8 cellular contexts compared by ENCODE assay signal in the genomic region with DNA sequence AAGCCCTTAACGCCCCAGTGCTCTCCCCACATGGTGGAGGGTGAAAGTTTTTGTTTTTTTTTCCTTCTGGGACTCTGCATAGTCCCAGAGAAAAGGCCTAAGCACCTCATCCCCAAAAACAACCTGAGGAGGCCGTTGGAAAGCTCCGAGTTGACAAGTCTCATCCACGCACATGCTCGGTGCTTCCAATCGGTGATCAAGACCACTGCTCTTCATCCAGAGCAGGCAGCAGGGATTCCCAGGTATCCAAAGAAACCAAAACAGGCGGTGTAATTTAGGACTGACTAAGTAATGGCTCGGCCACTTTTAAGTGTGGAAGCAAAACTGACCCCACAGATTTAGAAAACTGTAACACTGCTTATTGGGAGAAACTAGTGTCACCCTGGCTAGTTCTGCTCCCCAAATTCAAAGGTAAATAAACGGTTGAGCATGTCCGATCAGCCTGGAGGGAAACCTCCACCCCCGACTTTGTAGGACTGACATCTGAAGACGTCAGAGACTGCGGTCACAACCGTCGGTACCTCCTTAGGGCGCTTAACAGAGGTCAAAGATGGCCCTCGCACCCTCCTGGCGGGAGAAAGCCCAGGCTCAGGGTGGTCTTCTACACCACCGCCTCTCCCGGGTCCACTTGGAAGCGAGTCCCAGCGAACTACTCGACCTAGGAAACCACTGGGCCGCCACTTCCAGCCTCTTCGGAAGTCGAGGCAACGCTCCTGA. TPM values are rescaled to one million over a fixed set of nuclear protein-coding genes. Genes with fewer than 3 reads are reported as not detected.
A peak's percentile ranks its signal among the peaks of the same experiment; 100 is the strongest.
DNase-seq lines count a peak whose midpoint lies in the region; ATAC-seq and TF ChIP-seq lines count a peak whose summit lies in the region.

No MANE protein-coding gene starts in this region.

- peak overlapping the region; percentile 89 to 98 (median 95) for H3K4me2 ChIP-seq in BLaER1 treated with 17β-estradiol and CSF1 and Interleukin-3, amounts not matched to agents 10 nM and 100 nM
- peak overlapping the region; percentile 94 for H3K4me2 ChIP-seq in GM23338

- ATAC-seq in GM23338, result peak; percentile 5
- ATAC-seq in stimulated activated naive B cell treated with anti-CD40 and anti-IgM and Interleukin-4, amounts not matched to agents 10 μg/mL and 1 μg/mL and 100 μg/mL, for 72 hours (replicated peaks), result peak; percentile 21 to 38
- no peak for ATAC-seq in HG03520 (IDR thresholded peaks at IDR 0.05; ENCODE audit: unreplicated experiment)
- ATAC-seq in HG02763 (IDR thresholded peaks at IDR 0.05; ENCODE audit: unreplicated experiment), result no peak
- ATAC-seq in HG02678 (IDR thresholded peaks at IDR 0.05; ENCODE audit: unreplicated experiment), result no peak

- no peak for DNase-seq in GM23338 (ENCODE audit: low spot score)
- no peak for DNase-seq in WERI-Rb-1
- no peak for DNase-seq in iPS DF 6.9 (ENCODE audit: low read depth, low spot score)
- no peak for DNase-seq in stimulated activated naive B cell treated with anti-CD40 and anti-IgM and Interleukin-4, amounts not matched to agents 10 μg/mL and 1 μg/mL and 100 μg/mL, for 72 hours

- H2AFZ ChIP-seq in GM23338, result peak overlapping the region; percentile 96

- peak overlapping the region; percentile 56 to 73 (median 67) for H3K4me3 ChIP-seq in BLaER1 treated with 17β-estradiol and CSF1 and Interleukin-3, amounts not matched to agents 10 nM and 100 nM
- peak overlapping the region; percentile 82 for H3K4me3 ChIP-seq in GM23338
- peak overlapping the region; percentile 70 for H3K4me3 ChIP-seq in WERI-Rb-1 (ENCODE audit: low read depth, low read length)
- H3K4me3 ChIP-seq in iPS DF 6.9 (ENCODE audit: low read length), result peak overlapping the region; percentile 53; the same call in 1 of the 2 replicates

- TF ChIP-seq CTCF in GM23338 (conservative IDR thresholded peaks at IDR 0.05; ENCODE audit: low read depth in 2 of 2) (no peak), WERI-Rb-1 (IDR thresholded peaks at IDR 0.05; ENCODE audit: low read depth, low read length) (no peak)

- H3K27ac Mint-ChIP-seq in GM23338, result peak overlapping the region; percentile 18; the same call in 1 of the 2 replicates
- H3K27ac Mint-ChIP-seq in stimulated activated naive B cell treated with anti-CD40 and anti-IgM and Interleukin-4, amounts not matched to agents 10 μg/mL and 1 μg/mL and 100 μg/mL, for 72 hours, result peak overlapping the region; percentile 99

- WGBS in iPS DF 6.9 (ENCODE audit: insufficient coverage, insufficient read length), result no CpG with 5 or more reads among the region's 27 CpGs

- peaks cover 0 to 43% (median 21%) of the 10 kb centered on the region in 11 experiments; a peak in 12 of 22 replicates for H4K20me1 ChIP-seq in BLaER1 treated with 17β-estradiol and CSF1 and Interleukin-3, amounts not matched to agents 10 nM and 100 nM
- no peaks in the 10 kb centered on the region for H4K20me1 ChIP-seq in GM23338 (replicated peaks; ENCODE audit: insufficient read depth)

- peaks cover 25% of the 10 kb centered on the region for H3K27me3 Mint-ChIP-seq in GM23338 (ENCODE audit: insufficient read depth, low read depth, poor library complexity)
- no peaks in the 10 kb centered on the region for H3K27me3 Mint-ChIP-seq in stimulated activated naive B cell treated with anti-CD40 and anti-IgM and Interleukin-4, amounts not matched to agents 10 μg/mL and 1 μg/mL and 100 μg/mL, for 72 hours

- H3K4me1 Mint-ChIP-seq in GM23338, result peaks cover 10% of the 10 kb centered on the region
- H3K4me1 Mint-ChIP-seq in stimulated activated naive B cell treated with anti-CD40 and anti-IgM and Interleukin-4, amounts not matched to agents 10 μg/mL and 1 μg/mL and 100 μg/mL, for 72 hours, result peaks cover 24 to 46% of the 10 kb centered on the region in 2 donors

- H3K9ac ChIP-seq in BLaER1 treated with 17β-estradiol and CSF1 and Interleukin-3, amounts not matched to agents 10 nM and 100 nM, result peak overlapping the region; percentile 74 to 90 (median 83)

- peaks cover 34 to 47% (median 42%) of the 10 kb centered on the region in 10 experiments for H3K4me1 ChIP-seq in BLaER1 treated with 17β-estradiol and CSF1 and Interleukin-3, amounts not matched to agents 10 nM and 100 nM
- H3K4me1 ChIP-seq in GM23338 (ENCODE audit: insufficient read depth) (peaks cover 4% of the 10 kb centered on the region; the same call in 1 of the 2 replicates), iPS DF 6.9 (ENCODE audit: control insufficient read depth, insufficient read depth, low read length) (peaks cover 3% of the 10 kb centered on the region; the same call in 1 of the 2 replicates)

- peaks cover 13% of the 10 kb centered on the region for H3F3A ChIP-seq in GM23338 (replicated peaks; ENCODE audit: low read depth)

- peak overlapping the region; percentile 93 for H3K4me3 Mint-ChIP-seq in GM23338
- peak overlapping the region; percentile 93 to 98 for H3K4me3 Mint-ChIP-seq in stimulated activated naive B cell treated with anti-CD40 and anti-IgM and Interleukin-4, amounts not matched to agents 10 μg/mL and 1 μg/mL and 100 μg/mL, for 72 hours

- peaks cover 30 to 52% (median 43%) of the 10 kb centered on the region in 11 experiments for H3K36me3 ChIP-seq in BLaER1 treated with 17β-estradiol and CSF1 and Interleukin-3, amounts not matched to agents 10 nM and 100 nM
- no peaks in the 10 kb centered on the region for H3K36me3 ChIP-seq in GM23338 (ENCODE audit: insufficient read depth)
- peaks cover 34% of the 10 kb centered on the region for H3K36me3 ChIP-seq in WERI-Rb-1
- peaks cover 7% of the 10 kb centered on the region for H3K36me3 ChIP-seq in iPS DF 6.9 (ENCODE audit: control insufficient read depth, insufficient read depth, low read length)

- peak overlapping the region; percentile 39 to 87 (median 82) for H3K27ac ChIP-seq in BLaER1 treated with 17β-estradiol and CSF1 and Interleukin-3, amounts not matched to agents 10 nM and 100 nM
- H3K27ac ChIP-seq in GM23338 (ENCODE audit: low read depth) (0 out of 2 replicates have a peak overlapping the region, but pooled peaks have one; percentile 96), WERI-Rb-1 (peak overlapping the region; percentile 90), iPS DF 6.9 (ENCODE audit: low read length) (no peak overlapping the region)

- H3K9me2 ChIP-seq in GM23338 (ENCODE audit: insufficient read depth), result no peaks in the 10 kb centered on the region

- H3K79me2 ChIP-seq in GM23338 (replicated peaks; ENCODE audit: insufficient read depth), result no peaks in the 10 kb centered on the region

- no peaks in the 10 kb centered on the region for H3K27me3 ChIP-seq in BLaER1 treated with 17β-estradiol and CSF1 and Interleukin-3, amounts not matched to agents 10 nM and 100 nM
- H3K27me3 ChIP-seq in GM23338 (ENCODE audit: insufficient read depth), result no peaks in the 10 kb centered on the region
- no peaks in the 10 kb centered on the region for H3K27me3 ChIP-seq in WERI-Rb-1 (ENCODE audit: insufficient read depth, low read depth, severe bottlenecking)
- H3K27me3 ChIP-seq in iPS DF 6.9 (ENCODE audit: control insufficient read depth, insufficient read depth, low read length), result no peaks in the 10 kb centered on the region

- no peaks in the 10 kb centered on the region; the same call in 2 of the 3 replicates for H3K9me3 Mint-ChIP-seq in GM23338
- H3K9me3 Mint-ChIP-seq in stimulated activated naive B cell treated with anti-CD40 and anti-IgM and Interleukin-4, amounts not matched to agents 10 μg/mL and 1 μg/mL and 100 μg/mL, for 72 hours, result no peaks in the 10 kb centered on the region

- H3K9me3 ChIP-seq in BLaER1 treated with 17β-estradiol and CSF1 and Interleukin-3, amounts not matched to agents 10 nM and 100 nM (replicated peaks in 1 of 11), result no peaks in the 10 kb centered on the region
- H3K9me3 ChIP-seq in WERI-Rb-1 (ENCODE audit: severe bottlenecking) (no peaks in the 10 kb centered on the region), iPS DF 6.9 (ENCODE audit: control insufficient read depth, insufficient read depth, low read length) (no peaks in the 10 kb centered on the region)

- H3K36me3 Mint-ChIP-seq in GM23338 (ENCODE audit: low read depth), result peaks cover 14% of the 10 kb centered on the region
- peaks cover 30 to 42% of the 10 kb centered on the region in 2 donors for H3K36me3 Mint-ChIP-seq in stimulated activated naive B cell treated with anti-CD40 and anti-IgM and Interleukin-4, amounts not matched to agents 10 μg/mL and 1 μg/mL and 100 μg/mL, for 72 hours

TF ChIP-seq in GM23338, 12 proteins besides CTCF, POLR2A, EP300 and RAD21:
- no peak for TF ChIP-seq NANOG (IDR thresholded peaks at IDR 0.05; ENCODE audit: borderline replicate concordance)
- no peak for TF ChIP-seq POLR2AphosphoS5 (IDR thresholded peaks at IDR 0.05; ENCODE audit: low read depth)
- no peak for TF ChIP-seq JUNB (IDR thresholded peaks at IDR 0.05; ENCODE audit: unreplicated experiment)
- TF ChIP-seq STAT1 (IDR thresholded peaks at IDR 0.05; ENCODE audit: unreplicated experiment), result no peak
- no peak for TF ChIP-seq CREB1 (CRISPR knock-in tag; IDR thresholded peaks at IDR 0.05; ENCODE audit: low read depth)
- TF ChIP-seq, protein P1, sequence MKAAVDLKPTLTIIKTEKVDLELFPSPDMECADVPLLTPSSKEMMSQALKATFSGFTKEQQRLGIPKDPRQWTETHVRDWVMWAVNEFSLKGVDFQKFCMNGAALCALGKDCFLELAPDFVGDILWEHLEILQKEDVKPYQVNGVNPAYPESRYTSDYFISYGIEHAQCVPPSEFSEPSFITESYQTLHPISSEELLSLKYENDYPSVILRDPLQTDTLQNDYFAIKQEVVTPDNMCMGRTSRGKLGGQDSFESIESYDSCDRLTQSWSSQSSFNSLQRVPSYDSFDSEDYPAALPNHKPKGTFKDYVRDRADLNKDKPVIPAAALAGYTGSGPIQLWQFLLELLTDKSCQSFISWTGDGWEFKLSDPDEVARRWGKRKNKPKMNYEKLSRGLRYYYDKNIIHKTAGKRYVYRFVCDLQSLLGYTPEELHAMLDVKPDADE (IDR thresholded peaks at IDR 0.05), result no peak

RNA-seq across cellular contexts. Expression of gene ZNF446, which starts 1.0 kb away (rescaled TPM):
- total RNA-seq in GM23338 (2014; rRNA removed; shearing (Covaris generic)), result 5.6 and 5.9 TPM in 2 replicates
- polyA plus RNA-seq in GM23338 (2016; fragmentation: Nextera tagmentation; extraction: Ambion mirVana), result 2.1 and 2.4 TPM in 2 replicates

RNA-seq across cellular contexts. Expression of gene ZNF324, which starts 8.3 kb away (rescaled TPM):
- 11.4 and 15.0 TPM in 2 replicates for total RNA-seq in GM23338 (2014; rRNA removed; shearing (Covaris generic))
- 3.5 and 3.9 TPM in 2 replicates for polyA plus RNA-seq in GM23338 (2016; fragmentation: Nextera tagmentation; extraction: Ambion mirVana)

RNA-seq across cellular contexts. Expression of gene ZNF324B, which starts 23.7 kb away (rescaled TPM):
- 3.0 and 4.7 TPM in 2 replicates for total RNA-seq in GM23338 (2014; rRNA removed; shearing (Covaris generic))
- polyA plus RNA-seq in GM23338 (2016; fragmentation: Nextera tagmentation; extraction: Ambion mirVana), result 0.50 and 0.61 TPM in 2 replicates

RNA-seq across cellular contexts. Expression of gene ZNF132, which starts 35.2 kb away (rescaled TPM):
- 3.0 and 5.2 TPM in 2 replicates for total RNA-seq in GM23338 (2014; rRNA removed; shearing (Covaris generic))
- 1.1 and 2.2 TPM in 2 replicates for polyA plus RNA-seq in GM23338 (2016; fragmentation: Nextera tagmentation; extraction: Ambion mirVana)

RNA-seq across cellular contexts. Expression of gene SLC27A5, which starts 36.6 kb away (rescaled TPM):
- total RNA-seq in GM23338 (2014; rRNA removed; shearing (Covaris generic)), result 13.4 and 16.2 TPM in 2 replicates
- polyA plus RNA-seq in GM23338 (2016; fragmentation: Nextera tagmentation; extraction: Ambion mirVana), result 35.5 and 37.7 TPM in 2 replicates

Comparison
In these comparisons a context has a peak if more than half of its experiments do, and no peak if none do; other contexts are left out.
1. ATAC-seq: peak in GM23338 (single experiment) and stimulated activated naive B cell treated with anti-CD40 and anti-IgM and Interleukin-4, amounts not matched to agents 10 μg/mL and 1 μg/mL and 100 μg/mL, for 72 hours (2 of 2); none in HG03520 (single experiment), HG02763 (single experiment) and HG02678 (single experiment).
2. Peak in every context shown above with its lines, with median percentiles within 50 percentile points of each other: H3K4me3 ChIP-seq.